In the genomic region with DNA sequence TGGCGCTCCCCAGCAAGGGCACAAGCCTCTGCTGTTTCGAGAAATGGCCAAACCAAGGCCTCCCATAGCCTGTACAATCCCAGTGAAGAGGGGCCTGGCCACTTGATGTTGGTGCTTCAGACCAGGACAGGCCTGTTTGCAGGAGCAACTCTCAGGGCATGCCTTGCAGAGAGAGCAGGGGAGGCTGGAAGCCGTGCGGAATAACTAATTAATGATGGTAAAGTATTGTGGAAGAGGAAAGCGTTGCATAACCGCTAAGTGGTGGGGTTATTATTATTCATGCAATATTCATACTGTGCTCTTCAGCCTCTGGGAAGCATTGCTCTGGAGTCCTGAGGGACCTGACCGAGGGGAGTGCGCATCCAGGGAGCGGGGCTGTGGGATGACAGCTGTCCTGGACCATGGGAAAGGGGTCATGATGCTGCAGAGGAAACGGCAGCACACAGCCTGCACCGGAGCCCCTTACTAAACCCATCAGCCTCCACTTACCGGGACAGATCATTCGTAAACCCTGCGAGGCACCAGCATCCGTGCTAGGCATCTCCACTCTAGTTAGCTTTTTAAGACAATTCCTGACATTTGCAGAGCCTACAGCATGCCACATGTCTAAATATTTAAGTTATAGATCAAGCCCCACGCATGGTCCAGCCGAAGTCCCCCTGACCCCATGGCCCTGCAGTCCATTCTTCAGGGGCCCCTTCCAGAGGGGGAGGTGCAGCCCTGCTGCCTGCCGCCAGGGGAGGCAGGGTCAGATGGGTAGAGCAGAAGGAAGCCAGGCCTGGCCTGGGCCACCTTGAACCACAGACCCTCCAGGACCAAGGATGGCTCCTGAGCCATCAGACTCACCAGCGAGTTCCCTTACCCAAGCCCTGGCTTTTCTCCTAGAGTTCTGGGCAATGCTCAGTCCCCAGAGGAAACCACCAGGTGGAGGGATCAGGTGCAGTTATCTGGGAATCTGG, we compare ENCODE assay signal across 10 cellular contexts. TPM values are rescaled to one million over a fixed set of nuclear protein-coding genes. Genes with fewer than 3 reads are reported as not detected.
DNase-seq lines count a peak whose midpoint lies in the region; ATAC-seq and TF ChIP-seq lines count a peak whose summit lies in the region.
"Had no signal": no experiment of that assay in that cellular context is flagged by ENCODE, and none has a peak within 500 bp of the region (broad histone marks: within the 10 kb centered on the region; RNA-seq: fewer than 3 reads in every experiment).

No MANE protein-coding gene starts in this region.

- H3K27me3 ChIP-seq in psoas muscle (ENCODE audit: insufficient read depth in 3 of 3, low read length in 2 of 3): no peaks in the 10 kb centered on the region
- no peaks in the 10 kb centered on the region for H3K27me3 ChIP-seq in SJCRH30

- intact Hi-C loops in dendritic cell treated with granulocyte-macrophage colony-stimulating factor and Interleukin-4, amounts not matched to agents 40 ng/mL and 50 ng/mL, for 4 days (cut with micrococcal nuclease): loop anchor here (1.0 to 5.0 kb wide), 2 partner anchors 14 to 186 kb away; no protein-coding TSS in a partner anchor
- intact Hi-C loops in psoas muscle (cut with DNase I): no loop called here

- no peaks in the 10 kb centered on the region for H3K27me3 Mint-ChIP-seq in dendritic cell treated with granulocyte-macrophage colony-stimulating factor and Interleukin-4, amounts not matched to agents 40 ng/mL and 50 ng/mL, for 4 days

- H3K4me1 Mint-ChIP-seq in dendritic cell treated with granulocyte-macrophage colony-stimulating factor and Interleukin-4, amounts not matched to agents 40 ng/mL and 50 ng/mL, for 4 days (ENCODE audit: low read depth): peaks cover 99% of the 10 kb centered on the region

- H3K4me3 ChIP-seq in psoas muscle (no peak overlapping the region), SJCRH30 (no peak overlapping the region)

- no peaks in the 10 kb centered on the region for H3K9me3 ChIP-seq in psoas muscle
- no peaks in the 10 kb centered on the region for H3K9me3 ChIP-seq in SJCRH30 (replicated peaks)

- peaks cover 89% of the 10 kb centered on the region for H3K36me3 Mint-ChIP-seq in dendritic cell treated with granulocyte-macrophage colony-stimulating factor and Interleukin-4, amounts not matched to agents 40 ng/mL and 50 ng/mL, for 4 days (ENCODE audit: low read depth)
- H3K36me3 Mint-ChIP-seq: naive thymus-derived CD8-positive, alpha-beta T cell had no signal

- H3K36me3 ChIP-seq in psoas muscle (ENCODE audit: insufficient read depth in 1 of 2, low read depth in 1 of 2) (no peaks in the 10 kb centered on the region), SJCRH30 (no peaks in the 10 kb centered on the region)

- H3K27ac Mint-ChIP-seq in dendritic cell treated with granulocyte-macrophage colony-stimulating factor and Interleukin-4, amounts not matched to agents 40 ng/mL and 50 ng/mL, for 4 days: peak overlapping the region; percentile 95

- no peaks in the 10 kb centered on the region for H3K9me3 Mint-ChIP-seq in dendritic cell treated with granulocyte-macrophage colony-stimulating factor and Interleukin-4, amounts not matched to agents 40 ng/mL and 50 ng/mL, for 4 days

- no peak for TF ChIP-seq CTCF in psoas muscle (IDR thresholded peaks at IDR 0.05)

- ATAC-seq in GM18511 (IDR thresholded peaks at IDR 0.05; ENCODE audit: unreplicated experiment) (peak; percentile 6), HG03139 (IDR thresholded peaks at IDR 0.05; ENCODE audit: unreplicated experiment) (peak; percentile 1), psoas muscle (peak in 3 of 4 donors; percentile 17 to 29 (median 22))
- ATAC-seq: naive thymus-derived CD8-positive, alpha-beta T cell had no signal

- H3K4me1 ChIP-seq in psoas muscle (no peaks in the 10 kb centered on the region), SJCRH30 (no peaks in the 10 kb centered on the region)

- H3K27ac ChIP-seq in psoas muscle: peak overlapping the region; percentile 71
- no peak overlapping the region for H3K27ac ChIP-seq in SJCRH30
- H3K27ac ChIP-seq: RWPE1 had no signal

- H3K4me3 Mint-ChIP-seq in dendritic cell treated with granulocyte-macrophage colony-stimulating factor and Interleukin-4, amounts not matched to agents 40 ng/mL and 50 ng/mL, for 4 days: no peak overlapping the region

- WGBS in psoas muscle, 3 donors: 85 to 91% (median 86%) methylated on average over 19 of the region's 19 CpGs

- DNase-seq in psoas muscle (peak in 1 of 2 donors; percentile 63), anterior cingulate cortex (lab: John Stamatoyannopoulos, UW) (no peak), SJCRH30 (no peak), AML-193 (lab: John Stamatoyannopoulos, UW) (no peak)
- no peak for DNase-seq in stimulated activated naive CD4-positive, alpha-beta T cell treated with Interleukin-2 at 50 U/mL for 16 hours (lab: John Stamatoyannopoulos, UW)
- DNase-seq: naive thymus-derived CD8-positive, alpha-beta T cell had no signal

RNA-seq across cellular contexts. Expression of a gene that starts 11.6 kb away (rescaled TPM):
- 10 to 100 TPM in 1 of 4 donors, 1 to 10 TPM in 3; 3.5 to 12.0 (median 6.0) TPM for total RNA-seq in psoas muscle
- polyA plus RNA-seq in psoas muscle: 1 to 10 TPM; 7.0 to 9.1 (median 7.7) TPM
- total RNA-seq in SJCRH30 (2014; rRNA removed; shearing (Covaris generic)): 2.1 and 2.5 TPM in 2 replicates

RNA-seq across cellular contexts. Expression of a gene that starts 42.8 kb away (rescaled TPM):
- not detected for total RNA-seq in psoas muscle
- polyA plus RNA-seq in psoas muscle: under 1 TPM in 1 of 3 donors, not detected in 2; 0.01 TPM
- total RNA-seq in SJCRH30 (2014; rRNA removed; shearing (Covaris generic)): not detected in 2 replicates
- total RNA-seq: naive thymus-derived CD8-positive, alpha-beta T cell had no signal
- polyA plus RNA-seq: naive thymus-derived CD8-positive, alpha-beta T cell had no signal
